Comparison of ENCODE assay signal across 2 cellular contexts in the genomic region with DNA sequence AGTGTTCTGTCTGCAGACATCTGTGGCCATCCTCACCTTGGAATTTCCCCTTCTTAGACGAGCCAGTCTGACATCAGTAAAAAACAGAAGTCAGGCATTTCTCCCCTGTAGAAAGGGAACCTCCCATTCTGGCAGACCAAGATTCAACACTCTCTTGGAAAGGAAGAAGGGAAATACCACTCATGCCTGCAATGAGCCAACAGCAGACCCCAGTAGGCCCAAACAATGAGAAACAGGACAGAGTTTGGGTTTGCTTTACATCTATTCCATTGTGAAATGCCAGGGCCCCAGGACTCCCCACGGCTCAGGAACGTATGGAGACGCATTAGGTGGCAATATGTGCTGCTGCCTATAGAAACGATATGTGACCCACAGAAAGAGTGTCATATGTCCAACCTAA.
TF ChIP-seq lines count a peak whose summit lies in the region.

No MANE protein-coding gene starts in this region.

TF ChIP-seq in GM23338, 12 proteins besides CTCF, POLR2A, EP300 and RAD21:
- TF ChIP-seq, protein P1, sequence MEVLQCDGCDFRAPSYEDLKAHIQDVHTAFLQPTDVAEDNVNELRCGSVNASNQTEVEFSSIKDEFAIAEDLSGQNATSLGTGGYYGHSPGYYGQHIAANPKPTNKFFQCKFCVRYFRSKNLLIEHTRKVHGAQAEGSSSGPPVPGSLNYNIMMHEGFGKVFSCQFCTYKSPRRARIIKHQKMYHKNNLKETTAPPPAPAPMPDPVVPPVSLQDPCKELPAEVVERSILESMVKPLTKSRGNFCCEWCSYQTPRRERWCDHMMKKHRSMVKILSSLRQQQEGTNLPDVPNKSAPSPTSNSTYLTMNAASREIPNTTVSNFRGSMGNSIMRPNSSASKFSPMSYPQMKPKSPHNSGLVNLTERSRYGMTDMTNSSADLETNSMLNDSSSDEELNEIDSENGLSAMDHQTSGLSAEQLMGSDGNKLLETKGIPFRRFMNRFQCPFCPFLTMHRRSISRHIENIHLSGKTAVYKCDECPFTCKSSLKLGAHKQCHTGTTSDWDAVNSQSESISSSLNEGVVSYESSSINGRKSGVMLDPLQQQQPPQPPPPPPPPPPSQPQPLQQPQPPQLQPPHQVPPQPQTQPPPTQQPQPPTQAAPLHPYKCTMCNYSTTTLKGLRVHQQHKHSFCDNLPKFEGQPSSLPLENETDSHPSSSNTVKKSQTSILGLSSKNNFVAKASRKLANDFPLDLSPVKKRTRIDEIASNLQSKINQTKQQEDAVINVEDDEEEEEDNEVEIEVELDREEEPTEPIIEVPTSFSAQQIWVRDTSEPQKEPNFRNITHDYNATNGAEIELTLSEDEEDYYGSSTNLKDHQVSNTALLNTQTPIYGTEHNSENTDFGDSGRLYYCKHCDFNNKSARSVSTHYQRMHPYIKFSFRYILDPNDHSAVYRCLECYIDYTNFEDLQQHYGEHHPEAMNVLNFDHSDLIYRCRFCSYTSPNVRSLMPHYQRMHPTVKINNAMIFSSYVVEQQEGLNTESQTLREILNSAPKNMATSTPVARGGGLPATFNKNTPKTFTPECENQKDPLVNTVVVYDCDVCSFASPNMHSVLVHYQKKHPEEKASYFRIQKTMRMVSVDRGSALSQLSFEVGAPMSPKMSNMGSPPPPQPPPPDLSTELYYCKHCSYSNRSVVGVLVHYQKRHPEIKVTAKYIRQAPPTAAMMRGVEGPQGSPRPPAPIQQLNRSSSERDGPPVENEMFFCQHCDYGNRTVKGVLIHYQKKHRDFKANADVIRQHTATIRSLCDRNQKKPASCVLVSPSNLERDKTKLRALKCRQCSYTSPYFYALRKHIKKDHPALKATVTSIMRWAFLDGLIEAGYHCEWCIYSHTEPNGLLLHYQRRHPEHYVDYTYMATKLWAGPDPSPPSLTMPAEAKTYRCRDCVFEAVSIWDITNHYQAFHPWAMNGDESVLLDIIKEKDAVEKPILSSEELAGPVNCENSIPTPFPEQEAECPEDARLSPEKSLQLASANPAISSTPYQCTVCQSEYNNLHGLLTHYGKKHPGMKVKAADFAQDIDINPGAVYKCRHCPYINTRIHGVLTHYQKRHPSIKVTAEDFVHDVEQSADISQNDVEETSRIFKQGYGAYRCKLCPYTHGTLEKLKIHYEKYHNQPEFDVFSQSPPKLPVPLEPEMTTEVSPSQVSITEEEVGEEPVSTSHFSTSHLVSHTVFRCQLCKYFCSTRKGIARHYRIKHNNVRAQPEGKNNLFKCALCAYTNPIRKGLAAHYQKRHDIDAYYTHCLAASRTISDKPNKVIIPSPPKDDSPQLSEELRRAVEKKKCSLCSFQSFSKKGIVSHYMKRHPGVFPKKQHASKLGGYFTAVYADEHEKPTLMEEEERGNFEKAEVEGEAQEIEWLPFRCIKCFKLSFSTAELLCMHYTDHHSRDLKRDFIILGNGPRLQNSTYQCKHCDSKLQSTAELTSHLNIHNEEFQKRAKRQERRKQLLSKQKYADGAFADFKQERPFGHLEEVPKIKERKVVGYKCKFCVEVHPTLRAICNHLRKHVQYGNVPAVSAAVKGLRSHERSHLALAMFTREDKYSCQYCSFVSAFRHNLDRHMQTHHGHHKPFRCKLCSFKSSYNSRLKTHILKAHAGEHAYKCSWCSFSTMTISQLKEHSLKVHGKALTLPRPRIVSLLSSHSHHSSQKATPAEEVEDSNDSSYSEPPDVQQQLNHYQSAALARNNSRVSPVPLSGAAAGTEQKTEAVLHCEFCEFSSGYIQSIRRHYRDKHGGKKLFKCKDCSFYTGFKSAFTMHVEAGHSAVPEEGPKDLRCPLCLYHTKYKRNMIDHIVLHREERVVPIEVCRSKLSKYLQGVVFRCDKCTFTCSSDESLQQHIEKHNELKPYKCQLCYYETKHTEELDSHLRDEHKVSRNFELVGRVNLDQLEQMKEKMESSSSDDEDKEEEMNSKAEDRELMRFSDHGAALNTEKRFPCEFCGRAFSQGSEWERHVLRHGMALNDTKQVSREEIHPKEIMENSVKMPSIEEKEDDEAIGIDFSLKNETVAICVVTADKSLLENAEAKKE (CRISPR knock-in tag; IDR thresholded peaks at IDR 0.05) = 0 out of 2 replicates have a peak, but pooled peaks have one; percentile 23
- TF ChIP-seq CREB1 (CRISPR knock-in tag; IDR thresholded peaks at IDR 0.05; ENCODE audit: low read depth) = no peak
TF ChIP-seq in GM23338: peak in this region for 1.

TF ChIP-seq in WTC11, 78 proteins besides CTCF, POLR2A, EP300 and RAD21:
- TF ChIP-seq ATF1 (CRISPR knock-in tag; IDR thresholded peaks at IDR 0.05) (no peak), CBFB (CRISPR knock-in tag; IDR thresholded peaks at IDR 0.05; ENCODE audit: low read depth) (no peak), NR3C1 (CRISPR knock-in tag; conservative IDR thresholded peaks at IDR 0.05; ENCODE audit: low read depth) (no peak)
